In genomic region chr3:57758686-57759085, GRCh38 we compare ENCODE assay signal across 8 cellular contexts. TPM values are rescaled to one million over a fixed set of nuclear protein-coding genes. Genes with fewer than 3 reads are reported as not detected.
A peak's percentile ranks its signal among the peaks of the same experiment; 100 is the strongest.
DNase-seq lines count a peak whose midpoint lies in the region; ATAC-seq and TF ChIP-seq lines count a peak whose summit lies in the region.

No MANE protein-coding gene starts in this region.

- peak overlapping the region; percentile 87 to 99 (median 95) for H3K4me2 ChIP-seq in BLaER1 treated with 17β-estradiol and CSF1 and Interleukin-3, amounts not matched to agents 10 nM and 100 nM
- H3K4me2 ChIP-seq in KMS-11, result peak overlapping the region; percentile 45; the same call in 1 of the 2 replicates

- H3K27ac Mint-ChIP-seq in chondrocyte (ENCODE audit: unreplicated experiment) (no peak overlapping the region), naive B cell (no peak overlapping the region)

- H3K4me3 ChIP-seq in BLaER1 treated with 17β-estradiol and CSF1 and Interleukin-3, amounts not matched to agents 10 nM and 100 nM, result peak overlapping the region; percentile 81 to 99 (median 90); a peak in 17 of 20 replicates
- H3K4me3 ChIP-seq in KMS-11 (IDR thresholded peaks at IDR 0.05; ENCODE audit: insufficient read depth, low read depth, low read length), result no peak overlapping the region

- no peaks in the 10 kb centered on the region for H3K27me3 Mint-ChIP-seq in chondrocyte (ENCODE audit: low read depth)
- H3K27me3 Mint-ChIP-seq in naive B cell, result no peaks in the 10 kb centered on the region

- DNase-seq in chondrocyte (ENCODE audit: low spot score) (no peak), naive B cell (no peak), NCI-H1092 treated with DMSO at 0.1 percent for 48 hours (lab: John Stamatoyannopoulos, UW) (no peak), ACHN (no peak), cerebellar nuclear complex (lab: John Stamatoyannopoulos, UW) (no peak)
- no peak for DNase-seq in stimulated activated CD4-positive, alpha-beta T cell treated with anti-CD3 and anti-CD28 coated beads, Interleukin-4, amount 100 ng/mL, for 24 hours

- peaks cover 28 to 64% (median 40%) of the 10 kb centered on the region in 10 experiments for H3K4me1 ChIP-seq in BLaER1 treated with 17β-estradiol and CSF1 and Interleukin-3, amounts not matched to agents 10 nM and 100 nM
- peaks cover 21% of the 10 kb centered on the region for H3K4me1 ChIP-seq in KMS-11 (ENCODE audit: low read depth, poor library complexity, severe bottlenecking)

- no peaks in the 10 kb centered on the region for H3K9me3 Mint-ChIP-seq in chondrocyte (ENCODE audit: low read depth)
- no peaks in the 10 kb centered on the region for H3K9me3 Mint-ChIP-seq in naive B cell

- TF ChIP-seq CTCF in KMS-11 (conservative IDR thresholded peaks at IDR 0.05; ENCODE audit: low read depth, low read length) (no peak), chondrocyte (IDR thresholded peaks at IDR 0.05) (no peak)

- H3K4me3 Mint-ChIP-seq in chondrocyte (ENCODE audit: unreplicated experiment), result peak overlapping the region; percentile 95
- H3K4me3 Mint-ChIP-seq in naive B cell, result peak overlapping the region in 5 of 8 donors; percentile 6 to 97 (median 90)

- peaks cover 53% of the 10 kb centered on the region for H3K79me2 ChIP-seq in KMS-11 (ENCODE audit: insufficient read depth, low read depth)

- ATAC-seq in naive B cell (ENCODE audit: low read depth in 2 of 2), result no peak

- H3K36me3 Mint-ChIP-seq in chondrocyte (ENCODE audit: low read depth) (peaks cover 2% of the 10 kb centered on the region), naive B cell (peaks cover 0 to 5% of the 10 kb centered on the region in 2 donors)

- H3K27me3 ChIP-seq in BLaER1 treated with 17β-estradiol and CSF1 and Interleukin-3, amounts not matched to agents 10 nM and 100 nM, result no peaks in the 10 kb centered on the region
- no peaks in the 10 kb centered on the region for H3K27me3 ChIP-seq in KMS-11 (ENCODE audit: insufficient read depth, low read depth)

- in situ Hi-C loops in ACHN (cut with HindIII; ENCODE audit: low pct_ligation_motif_present, low pct_unique_long_range_greater_than_20kb, low sequenced_read_pairs), result no loop called here

- no peak overlapping the region for H2AFZ ChIP-seq in KMS-11 (ENCODE audit: low read depth)

- H3K4me1 Mint-ChIP-seq in chondrocyte (ENCODE audit: low read depth) (peaks cover 45% of the 10 kb centered on the region), naive B cell (peaks cover 17 to 58% (median 35%) of the 10 kb centered on the region in 3 donors)

- peaks cover 25 to 59% (median 42%) of the 10 kb centered on the region in 11 experiments for H3K36me3 ChIP-seq in BLaER1 treated with 17β-estradiol and CSF1 and Interleukin-3, amounts not matched to agents 10 nM and 100 nM
- no peaks in the 10 kb centered on the region; the same call in 1 of the 2 replicates for H3K36me3 ChIP-seq in KMS-11 (ENCODE audit: insufficient read depth)

- no peaks in the 10 kb centered on the region for H3K9me3 ChIP-seq in BLaER1 treated with 17β-estradiol and CSF1 and Interleukin-3, amounts not matched to agents 10 nM and 100 nM (replicated peaks in 1 of 11)

- no peak overlapping the region for H3K27ac ChIP-seq in BLaER1 treated with 17β-estradiol and CSF1 and Interleukin-3, amounts not matched to agents 10 nM and 100 nM
- H3K27ac ChIP-seq in KMS-11, result no peak overlapping the region

- H4K20me1 ChIP-seq in BLaER1 treated with 17β-estradiol and CSF1 and Interleukin-3, amounts not matched to agents 10 nM and 100 nM, result peaks cover 44 to 72% (median 64%) of the 10 kb centered on the region in 11 experiments
- no peaks in the 10 kb centered on the region for H4K20me1 ChIP-seq in KMS-11 (ENCODE audit: insufficient read depth)

- H3K9ac ChIP-seq in BLaER1 treated with 17β-estradiol and CSF1 and Interleukin-3, amounts not matched to agents 10 nM and 100 nM, result peak overlapping the region; percentile 27 to 98 (median 87); a peak in 17 of 22 replicates
- H3K9ac ChIP-seq in KMS-11, result no peak overlapping the region

RNA-seq across cellular contexts. Expression of gene SLMAP, which starts 2.6 kb away (rescaled TPM):
- 105 to 116 TPM (median 116 TPM) in 3 replicates for total RNA-seq in chondrocyte
- 10 to 100 TPM; 13.2 to 26.2 (median 16.8) TPM for polyA plus RNA-seq in naive B cell (ENCODE audit: low read depth in 6 of 6)
